27 cellular contexts compared by ENCODE assay signal in the genomic region with DNA sequence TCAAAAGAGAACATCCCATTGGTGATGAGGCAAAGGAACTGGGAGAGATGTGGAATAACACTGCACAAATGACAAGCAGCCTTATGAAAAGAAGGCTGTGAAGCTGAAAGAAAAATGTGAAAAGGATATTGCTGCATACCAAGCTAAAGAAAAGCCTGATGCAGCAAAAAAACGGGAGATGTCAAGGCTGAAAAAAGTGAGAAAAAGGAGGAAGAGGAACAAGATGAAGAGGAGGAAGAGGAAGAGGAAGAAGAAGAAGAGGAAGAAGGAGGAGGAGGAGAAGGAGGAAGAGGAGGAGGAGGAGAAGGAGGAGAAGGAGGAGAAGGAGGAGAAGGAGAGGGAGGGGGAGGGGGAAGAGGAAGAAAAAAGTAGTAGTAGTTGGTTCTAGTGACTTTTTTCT.
"Had no signal": no experiment of that assay in that cellular context is flagged by ENCODE, and none has a peak within 500 bp of the region (broad histone marks: within the 10 kb centered on the region; RNA-seq: fewer than 3 reads in every experiment).

No MANE protein-coding gene starts in this region.

- H3K27ac Mint-ChIP-seq: memory B cell; natural killer cell; stimulated activated naive B cell treated with anti-CD40 and anti-IgM and Interleukin-4, amounts not matched to agents 10 μg/mL and 1 μg/mL and 100 μg/mL, for 72 hours; stimulated activated naive CD8-positive, alpha-beta T cell treated with anti-CD3 and anti-CD28 coated beads, Interleukin-15, Interleukin-2, amounts not matched to agents 100 ng/mL and 50 ng/mL, for 24 hours had no signal

- FAIRE-seq: endothelial cell of umbilical vein, kidney, pancreas, urothelium cell line had no signal

- H3K27me3 Mint-ChIP-seq: memory B cell had no signal

- H2AFZ ChIP-seq: hepatocyte had no signal

- H3K4me3 ChIP-seq: coronary artery, esophagus muscularis mucosa, gastroesophageal sphincter, heart left ventricle, hepatocyte, lung, pancreas, prostate gland, skin epidermis, thoracic aorta, tibial nerve, upper lobe of left lung had no signal

- H3K27ac ChIP-seq: coronary artery, esophagus muscularis mucosa, foreskin keratinocyte, gastroesophageal sphincter, heart left ventricle, hepatocyte, pancreas, prostate gland, skin epidermis, thoracic aorta, tibial nerve, upper lobe of left lung had no signal

- H3K4me1 Mint-ChIP-seq: natural killer cell had no signal

- H3K27me3 ChIP-seq: esophagus muscularis mucosa, foreskin keratinocyte, gastroesophageal sphincter, heart left ventricle, hepatocyte, pancreas, tibial nerve, upper lobe of left lung had no signal

- H3K9me3 ChIP-seq: esophagus muscularis mucosa, gastroesophageal sphincter, pancreas, prostate gland, thoracic aorta, upper lobe of left lung had no signal

- H3K4me3 Mint-ChIP-seq: memory B cell; natural killer cell; stimulated activated naive B cell treated with anti-CD40 and anti-IgM and Interleukin-4, amounts not matched to agents 10 μg/mL and 1 μg/mL and 100 μg/mL, for 72 hours; stimulated activated naive CD8-positive, alpha-beta T cell treated with anti-CD3 and anti-CD28 coated beads, Interleukin-15, Interleukin-2, amounts not matched to agents 100 ng/mL and 50 ng/mL, for 24 hours had no signal

- H3K9me3 Mint-ChIP-seq: stimulated activated naive CD8-positive, alpha-beta T cell treated with anti-CD3 and anti-CD28 coated beads, Interleukin-15, Interleukin-2, amounts not matched to agents 100 ng/mL and 50 ng/mL, for 24 hours had no signal

- H3K4me1 ChIP-seq: esophagus muscularis mucosa, gastroesophageal sphincter, heart left ventricle, pancreas, prostate gland, tibial nerve, upper lobe of left lung had no signal

- DNase-seq: dermis blood vessel endothelial cell; effector memory CD4-positive, alpha-beta T cell; foreskin keratinocyte; heart left ventricle; kidney; natural killer cell; occipital lobe; pancreas; right cardiac atrium; stimulated activated CD4-positive, alpha-beta T cell treated with anti-CD3 and anti-CD28 coated beads, Interleukin-15, amount 100 ng/mL, for 24 hours; stimulated activated CD4-positive, alpha-beta T cell treated with anti-CD3 and anti-CD28 coated beads, Interleukin-2, amount 100 ng/mL, for 48 hours; stimulated activated naive B cell treated with anti-CD40 and anti-IgM and Interleukin-4, amounts not matched to agents 10 μg/mL and 1 μg/mL and 100 μg/mL, for 72 hours; upper lobe of left lung had no signal

- H3K79me2 ChIP-seq: hepatocyte had no signal

- H3K36me3 ChIP-seq: esophagus muscularis mucosa, gastroesophageal sphincter, heart left ventricle, pancreas, prostate gland, thoracic aorta, tibial nerve, upper lobe of left lung had no signal

- H3K36me3 Mint-ChIP-seq: stimulated activated naive B cell treated with anti-CD40 and anti-IgM and Interleukin-4, amounts not matched to agents 10 μg/mL and 1 μg/mL and 100 μg/mL, for 72 hours had no signal

- H3K4me2 ChIP-seq: hepatocyte had no signal

- ATAC-seq: foreskin keratinocyte; gastroesophageal sphincter; heart left ventricle; left lobe of liver; natural killer cell; pancreas; right cardiac atrium; stimulated activated naive B cell treated with anti-CD40 and anti-IgM and Interleukin-4, amounts not matched to agents 10 μg/mL and 1 μg/mL and 100 μg/mL, for 72 hours had no signal
